ENCODE assay signal across 8 cellular contexts in the genomic region with DNA sequence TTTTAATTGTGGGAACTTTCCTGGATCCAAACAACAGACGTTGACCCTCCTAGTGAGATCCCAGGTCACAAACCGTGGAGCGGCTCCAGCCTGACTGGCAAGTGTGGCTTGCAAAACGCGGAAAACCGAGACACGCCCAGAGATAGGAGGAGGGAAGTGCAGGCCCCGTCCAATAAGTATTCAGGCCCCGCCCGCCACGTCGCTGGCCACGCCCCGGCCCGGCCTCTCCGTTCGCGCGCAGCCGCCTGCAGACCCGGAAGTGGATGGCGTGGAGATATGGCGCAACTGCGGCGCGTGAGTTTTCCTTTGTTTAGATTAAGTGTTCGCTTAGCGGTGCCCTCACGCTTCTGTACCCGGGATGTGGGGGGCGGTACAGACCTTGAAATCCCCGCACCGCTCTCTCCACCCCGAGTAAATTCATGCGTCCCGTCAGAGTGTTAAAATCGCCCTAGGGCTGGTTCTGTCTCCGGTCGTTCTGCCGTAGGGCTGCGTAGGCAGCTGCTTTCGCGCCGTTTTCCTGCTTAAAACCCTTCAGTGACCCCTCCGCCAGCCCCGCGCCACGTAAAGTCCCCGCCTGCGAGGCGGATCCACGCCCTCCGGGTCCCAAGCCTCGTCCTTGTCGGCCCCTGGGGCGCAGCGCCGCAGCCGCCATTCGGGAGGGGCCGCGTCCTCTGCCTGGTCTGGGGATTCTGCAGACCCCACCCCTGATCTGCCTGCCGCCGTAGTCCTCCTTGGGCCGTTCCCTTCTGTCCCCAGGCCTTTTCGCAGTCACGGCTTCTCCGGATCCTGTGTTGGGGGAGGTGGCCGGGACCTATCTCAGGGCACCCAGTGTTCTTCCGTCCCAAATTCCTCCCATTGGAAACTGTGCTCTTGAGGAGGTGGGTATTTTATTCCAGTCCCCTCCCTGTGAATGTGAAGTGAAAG. TPM values are rescaled to one million over a fixed set of nuclear protein-coding genes. Genes with fewer than 3 reads are reported as not detected.
DNase-seq lines count a peak whose midpoint lies in the region; TF ChIP-seq lines count a peak whose summit lies in the region.

ZNF766 (plus strand) TSS at position 250 of the 924 bp plus-strand sequence; CDS start at position 277, 27 bp downstream.

- peaks cover 36% of the 10 kb centered on the region for H3K36me3 ChIP-seq in SK-N-MC (ENCODE audit: insufficient read depth, low read length)

- TF ChIP-seq CTCF in HFFc6 (IDR thresholded peaks at IDR 0.05) (no peak), NB4 (IDR thresholded peaks at IDR 0.05; ENCODE audit: low read depth, low read length) (no peak)

- DNase-seq in GF-D8 (lab: John Stamatoyannopoulos, UW) (peak; percentile 90), HFFc6 (peak; percentile 92), NB4 (ENCODE audit: low read depth) (peak; percentile 97), SK-N-MC (ENCODE audit: low read depth, low spot score) (peak; percentile 76), germinal center (ENCODE audit: low spot score) (peak; percentile 97), non-pigmented ciliary epithelial cell (ENCODE audit: low read depth) (peak; percentile 70), superior temporal gyrus (ENCODE audit: extremely low spot score) (peak; percentile 97)
- peak; percentile 98 for DNase-seq in activated naive CD4-positive, alpha-beta T cell treated with anti-CD3 and anti-CD28 coated beads, Interleukin-2, amount 10 ng/mL, durations not matched to agents 7 days and 5 days

- peaks cover 22% of the 10 kb centered on the region for H3K4me1 Mint-ChIP-seq in HFFc6 (ENCODE audit: low read depth)
- peaks cover 29% of the 10 kb centered on the region for H3K4me1 Mint-ChIP-seq in activated naive CD4-positive, alpha-beta T cell treated with anti-CD3 and anti-CD28 coated beads, Interleukin-2, amount 10 ng/mL, durations not matched to agents 7 days and 5 days

- H3K4me3 ChIP-seq in NB4 (ENCODE audit: low read depth, low read length) (peak within 1 kb of the TSS; percentile 96), SK-N-MC (peak within 1 kb of the TSS; percentile 99)

- peak within 1 kb of the TSS; percentile 96 for H3K4me3 Mint-ChIP-seq in HFFc6
- H3K4me3 Mint-ChIP-seq in activated naive CD4-positive, alpha-beta T cell treated with anti-CD3 and anti-CD28 coated beads, Interleukin-2, amount 10 ng/mL, durations not matched to agents 7 days and 5 days = peak within 1 kb of the TSS; percentile 94

- peak within 1 kb of the TSS; percentile 97 for H3K27ac ChIP-seq in SK-N-MC

- peaks cover 20% of the 10 kb centered on the region for H3K9me3 Mint-ChIP-seq in HFFc6
- H3K9me3 Mint-ChIP-seq in activated naive CD4-positive, alpha-beta T cell treated with anti-CD3 and anti-CD28 coated beads, Interleukin-2, amount 10 ng/mL, durations not matched to agents 7 days and 5 days = peaks cover 42% of the 10 kb centered on the region

- H3K27ac Mint-ChIP-seq in HFFc6 = peak within 1 kb of the TSS; percentile 96
- H3K27ac Mint-ChIP-seq in activated naive CD4-positive, alpha-beta T cell treated with anti-CD3 and anti-CD28 coated beads, Interleukin-2, amount 10 ng/mL, durations not matched to agents 7 days and 5 days = peak within 1 kb of the TSS; percentile 95

- CTCF ChIA-PET in activated naive CD4-positive, alpha-beta T cell treated with anti-CD3 and anti-CD28 coated beads, Interleukin-2, amount 10 ng/mL, durations not matched to agents 7 days and 5 days (lab: Charles Lee) = no interaction called here

- H3K27me3 Mint-ChIP-seq in HFFc6 (ENCODE audit: insufficient read depth) = peaks cover 3% of the 10 kb centered on the region
- H3K27me3 Mint-ChIP-seq in activated naive CD4-positive, alpha-beta T cell treated with anti-CD3 and anti-CD28 coated beads, Interleukin-2, amount 10 ng/mL, durations not matched to agents 7 days and 5 days = no peaks in the 10 kb centered on the region

- H3K36me3 Mint-ChIP-seq in HFFc6 (ENCODE audit: low read depth) = peaks cover 37% of the 10 kb centered on the region
- H3K36me3 Mint-ChIP-seq in activated naive CD4-positive, alpha-beta T cell treated with anti-CD3 and anti-CD28 coated beads, Interleukin-2, amount 10 ng/mL, durations not matched to agents 7 days and 5 days = peaks cover 41% of the 10 kb centered on the region

- peaks cover 5% of the 10 kb centered on the region for H3K9me3 ChIP-seq in SK-N-MC (ENCODE audit: low read depth, low read length)

- peak; percentile 93 for TF ChIP-seq POLR2A in NB4 (IDR thresholded peaks at IDR 0.05; ENCODE audit: extremely low read depth, insufficient read length)

- peak within 1 kb of the TSS; percentile 100 for H3K9ac ChIP-seq in SK-N-MC (ENCODE audit: insufficient read length)

RNA-seq across cellular contexts. Expression of gene ZNF766, which starts in this region (rescaled TPM):
- total RNA-seq in HFFc6 (2021; fragmentation: NEBNext Ultra II Directional; extraction: Animal tissue kit (Norgen Biotek cat#: 25700)) = 10 to 100 TPM in 5 of 6 experiments, 1 to 10 TPM in 1; 9.6 to 12.0 (median 10.8) TPM

Comparison
In these comparisons a context has a peak if more than half of its experiments do, and no peak if none do; other contexts are left out.
1. Peak in every context shown above with its lines: DNase-seq, H3K4me3 ChIP-seq and H3K27ac ChIP-seq.